In genomic region chr5:154196955-154197652, GRCh38 we compare ENCODE assay signal across 7 cellular contexts. TPM values are rescaled to one million over a fixed set of nuclear protein-coding genes. Genes with fewer than 3 reads are reported as not detected.
DNase-seq lines count a peak whose midpoint lies in the region; ATAC-seq and TF ChIP-seq lines count a peak whose summit lies in the region.

No MANE protein-coding gene starts in this region.

- H3K4me3 ChIP-seq in hepatocyte (no peak overlapping the region), upper lobe of right lung (no peak overlapping the region), vagina (no peak overlapping the region), GM23248 (no peak overlapping the region)

- peak; percentile 49 for DNase-seq in Daoy (ENCODE audit: low read depth)
- DNase-seq in activated CD4-positive, alpha-beta memory T cell treated with anti-CD3 and anti-CD28 coated beads, Interleukin-2, amount 10 ng/mL, durations not matched to agents 7 days and 5 days, result no peak
- DNase-seq in hepatocyte (ENCODE audit: low spot score), result peak; percentile 65
- DNase-seq in upper lobe of right lung, result no peak
- no peak for DNase-seq in vagina (ENCODE audit: extremely low spot score in 2 of 2)
- DNase-seq in GM23248, result no peak

- H3K27me3 Mint-ChIP-seq in activated CD4-positive, alpha-beta memory T cell treated with anti-CD3 and anti-CD28 coated beads, Interleukin-2, amount 10 ng/mL, durations not matched to agents 7 days and 5 days, result no peaks in the 10 kb centered on the region

- H4K20me1 ChIP-seq in hepatocyte (ENCODE audit: insufficient read depth, poor library complexity, severe bottlenecking) (no peaks in the 10 kb centered on the region), GM23248 (ENCODE audit: insufficient read depth) (no peaks in the 10 kb centered on the region; the same call in 1 of the 2 replicates)

- H3K4me1 Mint-ChIP-seq in activated CD4-positive, alpha-beta memory T cell treated with anti-CD3 and anti-CD28 coated beads, Interleukin-2, amount 10 ng/mL, durations not matched to agents 7 days and 5 days, result peaks cover 67% of the 10 kb centered on the region

- ATAC-seq in HG02884 (IDR thresholded peaks at IDR 0.05; ENCODE audit: unreplicated experiment), result peak; percentile 54
- ATAC-seq in upper lobe of right lung, result peak; percentile 37

- intact Hi-C loops in upper lobe of right lung (cut with DNase I), result no loop called here
- intact Hi-C loops in vagina (cut with DNase I), result loop anchor here (10.0 kb wide), 1 partner anchor 208 kb away; no protein-coding TSS in a partner anchor

- in situ Hi-C loops in GM23248 (cut with MboI), result loop anchor here (25.0 kb wide), 1 partner anchor 215 kb away; no protein-coding TSS in a partner anchor

- H3K36me3 ChIP-seq in hepatocyte (replicated peaks; ENCODE audit: insufficient read depth, low read depth) (no peaks in the 10 kb centered on the region), upper lobe of right lung (no peaks in the 10 kb centered on the region), vagina (no peaks in the 10 kb centered on the region), GM23248 (ENCODE audit: low read depth) (peaks cover 6% of the 10 kb centered on the region; the same call in 1 of the 2 replicates)

- H3F3A ChIP-seq in GM23248 (ENCODE audit: insufficient read depth), result peaks cover 39% of the 10 kb centered on the region

- no peak overlapping the region for H3K4me3 Mint-ChIP-seq in activated CD4-positive, alpha-beta memory T cell treated with anti-CD3 and anti-CD28 coated beads, Interleukin-2, amount 10 ng/mL, durations not matched to agents 7 days and 5 days

- WGBS in hepatocyte (ENCODE audit: low lambda C conversion rate, missing lambda C conversion rate), result 24% methylated on average over 8 of the region's 8 CpGs
- WGBS in GM23248 (ENCODE audit: low coverage in 1 of 2, low lambda C conversion rate in 2 of 2, missing lambda C conversion rate in 2 of 2), 2 experiments, result 86 to 89% methylated on average over 8 of the region's 8 CpGs

- TF ChIP-seq CTCF in hepatocyte (IDR thresholded peaks at IDR 0.05; ENCODE audit: poor library complexity) (peak; percentile 49), upper lobe of right lung (IDR thresholded peaks at IDR 0.05) (peak; percentile 31), vagina (IDR thresholded peaks at IDR 0.05) (no peak)

- H3K4me2 ChIP-seq in hepatocyte, result peak overlapping the region; percentile 43
- no peak overlapping the region for H3K4me2 ChIP-seq in GM23248 (ENCODE audit: unreplicated experiment)

- H3K27me3 ChIP-seq in hepatocyte (no peaks in the 10 kb centered on the region), upper lobe of right lung (no peaks in the 10 kb centered on the region), vagina (no peaks in the 10 kb centered on the region), GM23248 (replicated peaks; ENCODE audit: insufficient read depth) (no peaks in the 10 kb centered on the region)

- H3K9me3 ChIP-seq in hepatocyte (ENCODE audit: low read depth), result no peaks in the 10 kb centered on the region
- H3K9me3 ChIP-seq in upper lobe of right lung, result no peaks in the 10 kb centered on the region
- H3K9me3 ChIP-seq in vagina, result no peaks in the 10 kb centered on the region
- no peaks in the 10 kb centered on the region for H3K9me3 ChIP-seq in GM23248 (ENCODE audit: low read depth)

- H3K79me2 ChIP-seq in hepatocyte (peaks cover 19% of the 10 kb centered on the region), GM23248 (ENCODE audit: insufficient read depth) (peaks cover 89% of the 10 kb centered on the region)

- peaks cover 31% of the 10 kb centered on the region for H3K4me1 ChIP-seq in hepatocyte (ENCODE audit: insufficient read depth)
- peaks cover 34% of the 10 kb centered on the region for H3K4me1 ChIP-seq in upper lobe of right lung
- H3K4me1 ChIP-seq in vagina, result peaks cover 33% of the 10 kb centered on the region
- H3K4me1 ChIP-seq in GM23248 (ENCODE audit: insufficient read depth), result peaks cover 63% of the 10 kb centered on the region

- H3K27ac Mint-ChIP-seq in activated CD4-positive, alpha-beta memory T cell treated with anti-CD3 and anti-CD28 coated beads, Interleukin-2, amount 10 ng/mL, durations not matched to agents 7 days and 5 days, result peak overlapping the region; percentile 85

- H3K9me2 ChIP-seq in hepatocyte (replicated peaks; ENCODE audit: insufficient read depth), result no peaks in the 10 kb centered on the region
- no peaks in the 10 kb centered on the region for H3K9me2 ChIP-seq in GM23248 (ENCODE audit: insufficient read depth)

- no peaks in the 10 kb centered on the region for H3K9me3 Mint-ChIP-seq in activated CD4-positive, alpha-beta memory T cell treated with anti-CD3 and anti-CD28 coated beads, Interleukin-2, amount 10 ng/mL, durations not matched to agents 7 days and 5 days

- no peak overlapping the region for H2AFZ ChIP-seq in hepatocyte
- H2AFZ ChIP-seq in GM23248, result no peak overlapping the region

- H3K27ac ChIP-seq in hepatocyte (no peak overlapping the region), upper lobe of right lung (peak overlapping the region; percentile 65), vagina (no peak overlapping the region), GM23248 (no peak overlapping the region)

- POLR2A ChIA-PET in activated CD4-positive, alpha-beta memory T cell treated with anti-CD3 and anti-CD28 coated beads, Interleukin-2, amount 10 ng/mL, durations not matched to agents 7 days and 5 days (lab: Charles Lee), result interaction anchor here (0.9 to 4.0 kb wide), 11 partner anchors 7 to 223 kb away, joined by 3 to 35 read pairs (median 4); partner anchors contain the start of genes FAM114A2, GALNT10 and MFAP3

- no peak overlapping the region for H3K9ac ChIP-seq in GM23248

- CTCF ChIA-PET in activated CD4-positive, alpha-beta memory T cell treated with anti-CD3 and anti-CD28 coated beads, Interleukin-2, amount 10 ng/mL, durations not matched to agents 7 days and 5 days (lab: Charles Lee), result interaction anchor here (0.7 to 4.7 kb wide), 20 partner anchors 8 to 241 kb away, joined by 3 to 51 read pairs (median 4); no protein-coding TSS in a partner anchor

- peaks cover 49% of the 10 kb centered on the region for H3K36me3 Mint-ChIP-seq in activated CD4-positive, alpha-beta memory T cell treated with anti-CD3 and anti-CD28 coated beads, Interleukin-2, amount 10 ng/mL, durations not matched to agents 7 days and 5 days (ENCODE audit: low read depth)

- TF ChIP-seq POLR2A in vagina (IDR thresholded peaks at IDR 0.05), result no peak

RNA-seq across cellular contexts. Expression of gene GALNT10, which starts 6.6 kb away (rescaled TPM):
- 31.2 and 44.7 TPM in 2 replicates for total RNA-seq in Daoy (2014; rRNA removed; shearing (Covaris generic))
- total RNA-seq in activated CD4-positive, alpha-beta memory T cell treated with anti-CD3 and anti-CD28 coated beads, Interleukin-2, amount 10 ng/mL, durations not matched to agents 7 days and 5 days, result 10 to 100 TPM; 38.6 to 40.4 TPM
- total RNA-seq in hepatocyte, result 41.3 and 45.9 TPM in 2 replicates
- polyA plus RNA-seq in hepatocyte, result 42.9 and 43.0 TPM in 2 replicates
- total RNA-seq in upper lobe of right lung, result 93.8 TPM
- 11.5 TPM for total RNA-seq in vagina
- 65.4 and 67.9 TPM in 2 replicates for total RNA-seq in GM23248 (2014; rRNA removed; shearing (Covaris generic))
- polyA plus RNA-seq in GM23248 (2016; fragmentation: Nextera tagmentation; extraction: Ambion mirVana), result 23.3 and 28.2 TPM in 2 replicates

Comparison
In these comparisons a context has a peak if more than half of its experiments do, and no peak if none do; other contexts are left out.
1. DNase-seq: peak in Daoy (single experiment) and hepatocyte (single experiment); none in activated CD4-positive, alpha-beta memory T cell treated with anti-CD3 and anti-CD28 coated beads, Interleukin-2, amount 10 ng/mL, durations not matched to agents 7 days and 5 days (single experiment), upper lobe of right lung (single experiment), vagina (0 of 2) and GM23248 (single experiment).
2. CTCF ChIP-seq: peak in hepatocyte (single experiment) and upper lobe of right lung (single experiment); none in vagina (0 of 3).